11 cellular contexts compared by ENCODE assay signal in the genomic region with DNA sequence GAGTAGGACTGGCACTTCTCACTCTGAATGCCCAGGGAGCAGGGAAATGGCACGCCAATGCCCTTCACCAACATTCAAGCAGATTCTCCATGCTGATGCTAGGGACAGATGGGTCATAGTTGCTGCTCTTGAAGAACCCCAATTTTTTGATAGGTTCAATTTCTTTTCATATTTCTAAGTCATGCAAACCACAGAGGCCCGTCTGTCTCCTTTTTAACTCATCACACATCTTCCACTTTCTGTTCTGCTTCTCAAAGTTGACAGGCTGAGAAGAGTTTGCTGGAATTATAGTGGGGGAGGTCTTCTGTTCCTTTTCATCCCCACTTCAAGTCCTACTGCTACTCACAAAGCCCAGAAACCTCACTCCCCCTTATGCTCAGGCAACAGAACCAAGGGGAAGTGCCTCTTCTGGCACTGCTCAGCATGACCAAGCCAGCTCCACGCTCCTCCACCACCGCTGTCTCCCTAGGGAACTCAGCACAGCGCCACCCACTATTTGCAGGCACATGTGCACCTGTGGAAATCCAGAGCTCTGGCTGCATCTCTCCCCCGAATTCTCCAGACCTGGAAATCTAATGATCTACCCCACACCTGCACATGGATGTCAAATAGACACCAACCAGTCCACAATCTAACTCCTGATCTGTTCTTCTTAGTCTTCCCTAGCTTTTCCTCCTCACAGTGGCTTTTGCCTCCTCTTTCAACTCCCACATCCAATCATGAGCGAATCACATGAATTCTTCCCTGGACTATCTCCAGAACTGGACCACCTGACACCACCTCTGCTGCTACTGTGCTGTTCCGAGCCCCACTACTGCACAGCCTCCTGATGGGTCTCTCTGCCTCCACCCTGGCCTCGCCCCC. TPM values are rescaled to one million over a fixed set of nuclear protein-coding genes. Genes with fewer than 3 reads are reported as not detected.
DNase-seq lines count a peak whose midpoint lies in the region; ATAC-seq and TF ChIP-seq lines count a peak whose summit lies in the region.
"Had no signal": no experiment of that assay in that cellular context is flagged by ENCODE, and none has a peak within 500 bp of the region (broad histone marks: within the 10 kb centered on the region; RNA-seq: fewer than 3 reads in every experiment).

No MANE protein-coding gene starts in this region.

- no peak overlapping the region for H3K4me3 Mint-ChIP-seq in activated T-cell treated with anti-CD3 and anti-CD28 coated beads, Interleukin-2, amount 50 U/mL, for 24 hours
- no peak overlapping the region for H3K4me3 Mint-ChIP-seq in T-helper 17 cell
- peak overlapping the region; percentile 14 for H3K4me3 Mint-ChIP-seq in stimulated activated naive CD8-positive, alpha-beta T cell treated with anti-CD3 and anti-CD28 coated beads, Interleukin-15, Interleukin-2, amounts not matched to agents 100 ng/mL and 50 ng/mL, for 24 hours
- no peak overlapping the region for H3K4me3 Mint-ChIP-seq in osteocyte (ENCODE audit: unreplicated experiment)
- H3K4me3 Mint-ChIP-seq in type B pancreatic cell: no peak overlapping the region
- H3K4me3 Mint-ChIP-seq: central memory CD8-positive, alpha-beta T cell had no signal

- peaks cover 79% of the 10 kb centered on the region for H3K4me1 Mint-ChIP-seq in activated T-cell treated with anti-CD3 and anti-CD28 coated beads, Interleukin-2, amount 50 U/mL, for 24 hours (ENCODE audit: low read depth)
- peaks cover 52% of the 10 kb centered on the region for H3K4me1 Mint-ChIP-seq in T-helper 17 cell
- H3K4me1 Mint-ChIP-seq in stimulated activated naive CD8-positive, alpha-beta T cell treated with anti-CD3 and anti-CD28 coated beads, Interleukin-15, Interleukin-2, amounts not matched to agents 100 ng/mL and 50 ng/mL, for 24 hours (ENCODE audit: low read depth): peaks cover 78% of the 10 kb centered on the region
- H3K4me1 Mint-ChIP-seq in osteocyte (ENCODE audit: unreplicated experiment): peaks cover 2% of the 10 kb centered on the region
- H3K4me1 Mint-ChIP-seq in type B pancreatic cell (ENCODE audit: unreplicated experiment): peaks cover 8% of the 10 kb centered on the region

- peaks cover 100% of the 10 kb centered on the region for H3K36me3 Mint-ChIP-seq in activated T-cell treated with anti-CD3 and anti-CD28 coated beads, Interleukin-2, amount 50 U/mL, for 24 hours (ENCODE audit: low read depth)
- peaks cover 24% of the 10 kb centered on the region for H3K36me3 Mint-ChIP-seq in T-helper 17 cell (ENCODE audit: low read depth)
- peaks cover 91% of the 10 kb centered on the region for H3K36me3 Mint-ChIP-seq in stimulated activated naive CD8-positive, alpha-beta T cell treated with anti-CD3 and anti-CD28 coated beads, Interleukin-15, Interleukin-2, amounts not matched to agents 100 ng/mL and 50 ng/mL, for 24 hours (ENCODE audit: low read depth)
- peaks cover 49% of the 10 kb centered on the region for H3K36me3 Mint-ChIP-seq in osteocyte (ENCODE audit: unreplicated experiment)
- H3K36me3 Mint-ChIP-seq in type B pancreatic cell: peaks cover 49% of the 10 kb centered on the region

- H3K9me3 Mint-ChIP-seq in activated T-cell treated with anti-CD3 and anti-CD28 coated beads, Interleukin-2, amount 50 U/mL, for 24 hours: no peaks in the 10 kb centered on the region
- H3K9me3 Mint-ChIP-seq in stimulated activated naive CD8-positive, alpha-beta T cell treated with anti-CD3 and anti-CD28 coated beads, Interleukin-15, Interleukin-2, amounts not matched to agents 100 ng/mL and 50 ng/mL, for 24 hours: no peaks in the 10 kb centered on the region
- no peaks in the 10 kb centered on the region for H3K9me3 Mint-ChIP-seq in osteocyte (ENCODE audit: unreplicated experiment)
- H3K9me3 Mint-ChIP-seq in type B pancreatic cell: no peaks in the 10 kb centered on the region
- H3K9me3 Mint-ChIP-seq: central memory CD8-positive, alpha-beta T cell had no signal

- DNase-seq in activated T-cell treated with anti-CD3 and anti-CD28 coated beads, Interleukin-2, amount 50 U/mL, for 24 hours: no peak
- no peak for DNase-seq in activated T-cell treated with anti-CD3 and anti-CD28 coated beads, Interleukin-2, amount 50 U/mL, for 1 hour
- DNase-seq in T-helper 17 cell: no peak
- DNase-seq in osteocyte (ENCODE audit: extremely low spot score, unreplicated experiment): no peak
- no peak for DNase-seq in type B pancreatic cell (ENCODE audit: extremely low spot score, unreplicated experiment)
- DNase-seq: heart left ventricle, NCI-H524 treated with DMSO at 0.1 percent for 48 hours had no signal

- no peaks in the 10 kb centered on the region for H3K9me3 ChIP-seq in T-helper 17 cell (ENCODE audit: control insufficient read depth, low read length, poor library complexity, severe bottlenecking)
- H3K9me3 ChIP-seq: heart left ventricle had no signal

- H3K27me3 Mint-ChIP-seq in activated T-cell treated with anti-CD3 and anti-CD28 coated beads, Interleukin-2, amount 50 U/mL, for 24 hours: no peaks in the 10 kb centered on the region
- H3K27me3 Mint-ChIP-seq in T-helper 17 cell (no peaks in the 10 kb centered on the region), osteocyte (ENCODE audit: unreplicated experiment) (no peaks in the 10 kb centered on the region), type B pancreatic cell (no peaks in the 10 kb centered on the region)
- no peaks in the 10 kb centered on the region for H3K27me3 Mint-ChIP-seq in stimulated activated naive CD8-positive, alpha-beta T cell treated with anti-CD3 and anti-CD28 coated beads, Interleukin-15, Interleukin-2, amounts not matched to agents 100 ng/mL and 50 ng/mL, for 24 hours
- H3K27me3 Mint-ChIP-seq: central memory CD8-positive, alpha-beta T cell had no signal

- ATAC-seq in HG02610 (IDR thresholded peaks at IDR 0.05; ENCODE audit: unreplicated experiment) (peak; percentile 56), T-helper 17 cell (no peak), HG02884 (IDR thresholded peaks at IDR 0.05; ENCODE audit: unreplicated experiment) (no peak)
- ATAC-seq: heart left ventricle had no signal

- TF ChIP-seq CTCF in osteocyte (IDR thresholded peaks at IDR 0.05): no peak
- TF ChIP-seq CTCF in type B pancreatic cell (conservative IDR thresholded peaks at IDR 0.05): no peak

- H3K27ac Mint-ChIP-seq in activated T-cell treated with anti-CD3 and anti-CD28 coated beads, Interleukin-2, amount 50 U/mL, for 24 hours: peak overlapping the region; percentile 75
- H3K27ac Mint-ChIP-seq in T-helper 17 cell (peak overlapping the region; percentile 67), osteocyte (ENCODE audit: unreplicated experiment) (no peak overlapping the region), type B pancreatic cell (no peak overlapping the region)
- peak overlapping the region; percentile 75 for H3K27ac Mint-ChIP-seq in stimulated activated naive CD8-positive, alpha-beta T cell treated with anti-CD3 and anti-CD28 coated beads, Interleukin-15, Interleukin-2, amounts not matched to agents 100 ng/mL and 50 ng/mL, for 24 hours

RNA-seq across cellular contexts. Expression of a gene that starts 10.7 kb away (rescaled TPM):
- total RNA-seq in T-helper 17 cell (10 to 100 TPM; 14.3 to 15.3 TPM), osteocyte (6.2 and 6.7 TPM in 2 replicates), type B pancreatic cell (ENCODE audit: low replicate concordance) (7.7 and 10.6 TPM in 2 replicates)

RNA-seq across cellular contexts. Expression of a gene that starts 16.8 kb away (rescaled TPM):
- total RNA-seq in T-helper 17 cell: 100 to 1,000 TPM; 136 TPM
- 53.6 and 59.5 TPM in 2 replicates for total RNA-seq in osteocyte
- 27.7 and 49.7 TPM in 2 replicates for total RNA-seq in type B pancreatic cell (ENCODE audit: low replicate concordance)

RNA-seq across cellular contexts. Expression of a gene that starts 31.8 kb away (rescaled TPM):
- total RNA-seq in T-helper 17 cell (10 to 100 TPM; 22.9 to 49.5 TPM), osteocyte (9.8 and 10.1 TPM in 2 replicates), type B pancreatic cell (ENCODE audit: low replicate concordance) (13.7 and 23.5 TPM in 2 replicates)

RNA-seq across cellular contexts. Expression of a gene that starts 31.9 kb away (rescaled TPM):
- total RNA-seq in T-helper 17 cell: 1 to 10 TPM in 1 of 2 donors, under 1 TPM in 1; 0.83 to 1.6 TPM
- total RNA-seq in osteocyte: 1.9 and 2.2 TPM in 2 replicates
- 3.4 and 6.1 TPM in 2 replicates for total RNA-seq in type B pancreatic cell (ENCODE audit: low replicate concordance)

Comparison
In these comparisons a context has a peak if more than half of its experiments do, and no peak if none do; other contexts are left out.
1. H3K27ac Mint-ChIP-seq: peak in activated T-cell treated with anti-CD3 and anti-CD28 coated beads, Interleukin-2, amount 50 U/mL, for 24 hours (single experiment), T-helper 17 cell (single experiment) and stimulated activated naive CD8-positive, alpha-beta T cell treated with anti-CD3 and anti-CD28 coated beads, Interleukin-15, Interleukin-2, amounts not matched to agents 100 ng/mL and 50 ng/mL, for 24 hours (single experiment); none in osteocyte (single experiment) and type B pancreatic cell (single experiment).